Comparison of ENCODE assay signal across 22 cellular contexts in genomic region chr5:76393035-76393680, GRCh38. TPM values are rescaled to one million over a fixed set of nuclear protein-coding genes. Genes with fewer than 3 reads are reported as not detected.
A peak's percentile ranks its signal among the peaks of the same experiment; 100 is the strongest.
DNase-seq lines count a peak whose midpoint lies in the region; ATAC-seq, FAIRE-seq and TF ChIP-seq lines count a peak whose summit lies in the region.
"Had no signal": no experiment of that assay in that cellular context is flagged by ENCODE, and none has a peak within 500 bp of the region (broad histone marks: within the 10 kb centered on the region; RNA-seq: fewer than 3 reads in every experiment).

No MANE protein-coding gene starts in this region.

- H2AFZ ChIP-seq in neural progenitor cell (replicated peaks): no peak overlapping the region

- no peaks in the 10 kb centered on the region for H3K27me3 ChIP-seq in HAP-1 (ENCODE audit: low read depth)
- H3K27me3 ChIP-seq in neural progenitor cell: no peaks in the 10 kb centered on the region
- H3K27me3 ChIP-seq in small intestine (ENCODE audit: control insufficient read depth in 2 of 2, insufficient read depth in 2 of 2, low read length in 2 of 2): no peaks in the 10 kb centered on the region
- H3K27me3 ChIP-seq: upper lobe of right lung had no signal

- H3K27me3 Mint-ChIP-seq in activated CD4-positive, alpha-beta T cell treated with anti-CD3 and anti-CD28 coated beads for 36 hours: no peaks in the 10 kb centered on the region
- no peaks in the 10 kb centered on the region for H3K27me3 Mint-ChIP-seq in activated CD4-positive, alpha-beta T cell treated with anti-CD3 and anti-CD28 coated beads, Interleukin-2, amount 10 ng/mL, durations not matched to agents 24 days and 14 days
- H3K27me3 Mint-ChIP-seq in activated T-helper 17 cell treated with anti-CD3 and anti-CD28 coated beads, Interleukin-2, amount 50 U/mL, for 72 hours: no peaks in the 10 kb centered on the region
- peaks cover 2% of the 10 kb centered on the region for H3K27me3 Mint-ChIP-seq in neural progenitor cell (ENCODE audit: insufficient read depth, low read depth)

- peaks cover 39% of the 10 kb centered on the region for H3K4me1 ChIP-seq in HAP-1
- peaks cover 19% of the 10 kb centered on the region for H3K4me1 ChIP-seq in neural progenitor cell
- no peaks in the 10 kb centered on the region for H3K4me1 ChIP-seq in small intestine (ENCODE audit: control insufficient read depth in 2 of 2, insufficient read depth in 1 of 2, low read depth in 1 of 2, low read length in 1 of 2)
- H3K4me1 ChIP-seq: upper lobe of right lung had no signal

- H3K4me3 Mint-ChIP-seq in activated CD4-positive, alpha-beta T cell treated with anti-CD3 and anti-CD28 coated beads for 36 hours: no peak overlapping the region
- H3K4me3 Mint-ChIP-seq in activated CD4-positive, alpha-beta T cell treated with anti-CD3 and anti-CD28 coated beads, Interleukin-2, amount 10 ng/mL, durations not matched to agents 24 days and 14 days: no peak overlapping the region
- H3K4me3 Mint-ChIP-seq in activated T-helper 17 cell treated with anti-CD3 and anti-CD28 coated beads, Interleukin-2, amount 50 U/mL, for 72 hours: peak overlapping the region; percentile 64
- no peak overlapping the region for H3K4me3 Mint-ChIP-seq in neural progenitor cell
- H3K4me3 Mint-ChIP-seq: endodermal cell, nephron had no signal

- peaks cover 55% of the 10 kb centered on the region for H3K4me1 Mint-ChIP-seq in activated CD4-positive, alpha-beta T cell treated with anti-CD3 and anti-CD28 coated beads for 36 hours
- peaks cover 39% of the 10 kb centered on the region for H3K4me1 Mint-ChIP-seq in activated CD4-positive, alpha-beta T cell treated with anti-CD3 and anti-CD28 coated beads, Interleukin-2, amount 10 ng/mL, durations not matched to agents 24 days and 14 days
- H3K4me1 Mint-ChIP-seq in activated T-helper 17 cell treated with anti-CD3 and anti-CD28 coated beads, Interleukin-2, amount 50 U/mL, for 72 hours: peaks cover 14% of the 10 kb centered on the region
- H3K4me1 Mint-ChIP-seq in neural progenitor cell: peaks cover 43% of the 10 kb centered on the region

- H3F3A ChIP-seq in neural progenitor cell (ENCODE audit: low read depth): no peaks in the 10 kb centered on the region

- in situ Hi-C loops in HAP-1 (cut with MboI; ENCODE audit: low sequenced_read_pairs): no loop called here

- peak overlapping the region; percentile 5 for H3K27ac Mint-ChIP-seq in activated CD4-positive, alpha-beta T cell treated with anti-CD3 and anti-CD28 coated beads for 36 hours
- H3K27ac Mint-ChIP-seq in activated CD4-positive, alpha-beta T cell treated with anti-CD3 and anti-CD28 coated beads, Interleukin-2, amount 10 ng/mL, durations not matched to agents 24 days and 14 days: no peak overlapping the region
- peak overlapping the region; percentile 80 for H3K27ac Mint-ChIP-seq in activated T-helper 17 cell treated with anti-CD3 and anti-CD28 coated beads, Interleukin-2, amount 50 U/mL, for 72 hours
- H3K27ac Mint-ChIP-seq in neural progenitor cell: peak overlapping the region; percentile 42
- H3K27ac Mint-ChIP-seq: endodermal cell had no signal

- H3K9me3 ChIP-seq in HAP-1 (no peaks in the 10 kb centered on the region), neural progenitor cell (ENCODE audit: low read depth) (no peaks in the 10 kb centered on the region), small intestine (ENCODE audit: control insufficient read depth, low read depth) (no peaks in the 10 kb centered on the region)
- H3K9me3 ChIP-seq: heart right ventricle, upper lobe of right lung had no signal

- H3K9ac ChIP-seq in neural progenitor cell: no peak overlapping the region

- H3K36me3 Mint-ChIP-seq in activated CD4-positive, alpha-beta T cell treated with anti-CD3 and anti-CD28 coated beads for 36 hours (ENCODE audit: low read depth): no peaks in the 10 kb centered on the region
- peaks cover 3% of the 10 kb centered on the region for H3K36me3 Mint-ChIP-seq in activated CD4-positive, alpha-beta T cell treated with anti-CD3 and anti-CD28 coated beads, Interleukin-2, amount 10 ng/mL, durations not matched to agents 24 days and 14 days (ENCODE audit: low read depth)
- no peaks in the 10 kb centered on the region for H3K36me3 Mint-ChIP-seq in activated T-helper 17 cell treated with anti-CD3 and anti-CD28 coated beads, Interleukin-2, amount 50 U/mL, for 72 hours (ENCODE audit: low read depth)
- H3K36me3 Mint-ChIP-seq in neural progenitor cell: no peaks in the 10 kb centered on the region

- FAIRE-seq in small intestine (lab: Jason Lieb, UNC): no peak
- FAIRE-seq: GM18507, H54, keratinocyte had no signal

- WGBS in small intestine, 3 donors: 79 to 89% (median 82%) methylated on average over 5 of the region's 5 CpGs

- POLR2A ChIA-PET in activated CD4-positive, alpha-beta T cell treated with anti-CD3 and anti-CD28 coated beads for 36 hours (lab: Charles Lee): interaction anchor here (1.3 kb wide), 1 partner anchor 154 kb away, joined by 3 read pairs; no protein-coding TSS in a partner anchor

- CTCF ChIA-PET in activated CD4-positive, alpha-beta T cell treated with anti-CD3 and anti-CD28 coated beads for 36 hours (lab: Charles Lee): interaction anchor here (0.6 to 1.7 kb wide), 3 partner anchors 10 to 128 kb away, joined by 3 to 9 read pairs (median 3); partner anchors contain the start of gene IQGAP2

- H3K79me2 ChIP-seq in neural progenitor cell (ENCODE audit: low read depth): no peaks in the 10 kb centered on the region

- no peak overlapping the region for H3K4me2 ChIP-seq in neural progenitor cell

- H4K20me1 ChIP-seq in neural progenitor cell (ENCODE audit: low read depth): no peaks in the 10 kb centered on the region

- DNase-seq in activated CD4-positive, alpha-beta T cell treated with anti-CD3 and anti-CD28 coated beads for 36 hours: peak; percentile 38
- DNase-seq in activated CD4-positive, alpha-beta T cell treated with anti-CD3 and anti-CD28 coated beads, Interleukin-2, amount 10 ng/mL, durations not matched to agents 24 days and 14 days: no peak
- DNase-seq in HAP-1 (ENCODE audit: low spot score in 2 of 2) (peak; percentile 38 to 57), neural progenitor cell (ENCODE audit: low spot score) (no peak), small intestine (no peak), AG20443 (ENCODE audit: low spot score) (no peak)
- DNase-seq: 8988T, cerebellar nuclear complex, DND-41, endodermal cell, heart right ventricle, mammary epithelial cell, NCI-H1436 treated with DMSO at 0.1 percent for 48 hours, upper lobe of right lung, WERI-Rb-1 had no signal

- TF ChIP-seq CTCF in neural progenitor cell (IDR thresholded peaks at IDR 0.05): no peak

- intact Hi-C loops in activated CD4-positive, alpha-beta T cell treated with anti-CD3 and anti-CD28 coated beads for 36 hours (cut with DNase I, micrococcal nuclease): no loop called here
- intact Hi-C loops in activated CD4-positive, alpha-beta T cell treated with anti-CD3 and anti-CD28 coated beads, Interleukin-2, amount 10 ng/mL, durations not matched to agents 24 days and 14 days (cut with micrococcal nuclease): no loop called here

- peak; percentile 80 for ATAC-seq in activated CD4-positive, alpha-beta T cell treated with anti-CD3 and anti-CD28 coated beads for 36 hours
- peak; percentile 76 for ATAC-seq in activated T-helper 17 cell treated with anti-CD3 and anti-CD28 coated beads, Interleukin-2, amount 50 U/mL, for 72 hours (replicated peaks)
- no peak for ATAC-seq in HG03460 (IDR thresholded peaks at IDR 0.05; ENCODE audit: unreplicated experiment)
- ATAC-seq: heart right ventricle, upper lobe of right lung had no signal

- no peak overlapping the region for H3K4me3 ChIP-seq in HAP-1
- no peak overlapping the region for H3K4me3 ChIP-seq in neural progenitor cell
- H3K4me3 ChIP-seq in small intestine (ENCODE audit: low read depth in 1 of 2, low read length in 2 of 2): no peak overlapping the region
- H3K4me3 ChIP-seq: heart right ventricle, upper lobe of right lung had no signal

- H3K9me3 Mint-ChIP-seq in activated CD4-positive, alpha-beta T cell treated with anti-CD3 and anti-CD28 coated beads for 36 hours (ENCODE audit: low read depth): no peaks in the 10 kb centered on the region
- no peaks in the 10 kb centered on the region for H3K9me3 Mint-ChIP-seq in activated CD4-positive, alpha-beta T cell treated with anti-CD3 and anti-CD28 coated beads, Interleukin-2, amount 10 ng/mL, durations not matched to agents 24 days and 14 days
- H3K9me3 Mint-ChIP-seq in activated T-helper 17 cell treated with anti-CD3 and anti-CD28 coated beads, Interleukin-2, amount 50 U/mL, for 72 hours: no peaks in the 10 kb centered on the region
- no peaks in the 10 kb centered on the region for H3K9me3 Mint-ChIP-seq in neural progenitor cell
- H3K9me3 Mint-ChIP-seq: endodermal cell, nephron had no signal

- no peak overlapping the region for H3K27ac ChIP-seq in neural progenitor cell
- H3K27ac ChIP-seq in small intestine (ENCODE audit: low read depth in 1 of 2, low read length in 1 of 2): no peak overlapping the region
- H3K27ac ChIP-seq: C4-2B, heart right ventricle, upper lobe of right lung, WERI-Rb-1 had no signal

- H3K36me3 ChIP-seq in HAP-1 (replicated peaks) (no peaks in the 10 kb centered on the region), neural progenitor cell (no peaks in the 10 kb centered on the region), small intestine (ENCODE audit: control insufficient read depth in 2 of 2, insufficient read depth in 2 of 2, low read length in 2 of 2) (no peaks in the 10 kb centered on the region)
- H3K36me3 ChIP-seq: heart right ventricle, upper lobe of right lung, WERI-Rb-1 had no signal

RNA-seq across cellular contexts. Expression of gene IQGAP2, which starts 9.9 kb away (rescaled TPM):
- total RNA-seq in activated CD4-positive, alpha-beta T cell treated with anti-CD3 and anti-CD28 coated beads for 36 hours: 10 to 100 TPM; 62.7 to 82.7 TPM
- total RNA-seq in activated CD4-positive, alpha-beta T cell treated with anti-CD3 and anti-CD28 coated beads, Interleukin-2, amount 10 ng/mL, durations not matched to agents 24 days and 14 days: 37.3 and 39.3 TPM in 2 replicates
- 10 to 100 TPM; 83.2 to 92.1 TPM for total RNA-seq in activated T-helper 17 cell treated with anti-CD3 and anti-CD28 coated beads, Interleukin-2, amount 50 U/mL, for 72 hours
- 20.9 and 37.7 TPM in 2 replicates for total RNA-seq in neural progenitor cell (ENCODE audit: low replicate concordance)
- 100 to 1,000 TPM in 2 of 3 donors, 10 to 100 TPM in 1; 46.3 to 138 (median 125) TPM for polyA plus RNA-seq in small intestine

Comparison
In these comparisons a context has a peak if more than half of its experiments do, and no peak if none do; other contexts are left out.
1. DNase-seq: peak in activated CD4-positive, alpha-beta T cell treated with anti-CD3 and anti-CD28 coated beads for 36 hours (single experiment) and HAP-1 (2 of 2); none in activated CD4-positive, alpha-beta T cell treated with anti-CD3 and anti-CD28 coated beads, Interleukin-2, amount 10 ng/mL, durations not matched to agents 24 days and 14 days (single experiment), neural progenitor cell (single experiment), small intestine (single experiment) and AG20443 (single experiment).